Comparison of ENCODE assay signal across 1 cellular context in genomic region chr16:11949527-11949926, GRCh38.
TF ChIP-seq lines count a peak whose summit lies in the region.

No MANE protein-coding gene starts in this region.

TF ChIP-seq in K562, 482 proteins besides CTCF, POLR2A, EP300 and RAD21:
- TF ChIP-seq, protein P1, sequence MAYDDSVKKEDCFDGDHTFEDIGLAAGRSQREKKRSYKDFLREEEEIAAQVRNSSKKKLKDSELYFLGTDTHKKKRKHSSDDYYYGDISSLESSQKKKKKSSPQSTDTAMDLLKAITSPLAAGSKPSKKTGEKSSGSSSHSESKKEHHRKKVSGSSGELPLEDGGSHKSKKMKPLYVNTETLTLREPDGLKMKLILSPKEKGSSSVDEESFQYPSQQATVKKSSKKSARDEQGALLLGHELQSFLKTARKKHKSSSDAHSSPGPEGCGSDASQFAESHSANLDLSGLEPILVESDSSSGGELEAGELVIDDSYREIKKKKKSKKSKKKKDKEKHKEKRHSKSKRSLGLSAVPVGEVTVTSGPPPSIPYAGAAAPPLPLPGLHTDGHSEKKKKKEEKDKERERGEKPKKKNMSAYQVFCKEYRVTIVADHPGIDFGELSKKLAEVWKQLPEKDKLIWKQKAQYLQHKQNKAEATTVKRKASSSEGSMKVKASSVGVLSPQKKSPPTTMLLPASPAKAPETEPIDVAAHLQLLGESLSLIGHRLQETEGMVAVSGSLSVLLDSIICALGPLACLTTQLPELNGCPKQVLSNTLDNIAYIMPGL (CRISPR knock-in tag; IDR thresholded peaks at IDR 0.05) = no peak
- 0 out of 2 replicates have a peak, but pooled peaks have one; percentile 42 for TF ChIP-seq ARID2 (IDR thresholded peaks at IDR 0.05)
- TF ChIP-seq, protein P2, sequence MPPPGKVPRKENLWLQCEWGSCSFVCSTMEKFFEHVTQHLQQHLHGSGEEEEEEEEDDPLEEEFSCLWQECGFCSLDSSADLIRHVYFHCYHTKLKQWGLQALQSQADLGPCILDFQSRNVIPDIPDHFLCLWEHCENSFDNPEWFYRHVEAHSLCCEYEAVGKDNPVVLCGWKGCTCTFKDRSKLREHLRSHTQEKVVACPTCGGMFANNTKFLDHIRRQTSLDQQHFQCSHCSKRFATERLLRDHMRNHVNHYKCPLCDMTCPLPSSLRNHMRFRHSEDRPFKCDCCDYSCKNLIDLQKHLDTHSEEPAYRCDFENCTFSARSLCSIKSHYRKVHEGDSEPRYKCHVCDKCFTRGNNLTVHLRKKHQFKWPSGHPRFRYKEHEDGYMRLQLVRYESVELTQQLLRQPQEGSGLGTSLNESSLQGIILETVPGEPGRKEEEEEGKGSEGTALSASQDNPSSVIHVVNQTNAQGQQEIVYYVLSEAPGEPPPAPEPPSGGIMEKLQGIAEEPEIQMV (tag; conservative IDR thresholded peaks at IDR 0.05; ENCODE audit: low read depth) = no peak
- TF ChIP-seq MAZ (CRISPR knock-in tag; conservative IDR thresholded peaks at IDR 0.05 in 1 of 2, IDR thresholded peaks at IDR 0.05 in 1 of 2) = peak in 1 of 2 experiments; percentile 35; a peak in 1 of 4 replicates
- peak; percentile 72 for TF ChIP-seq PKNOX1 (IDR thresholded peaks at IDR 0.05)
- TF ChIP-seq STAG1 (CRISPR knock-in tag; IDR thresholded peaks at IDR 0.05; ENCODE audit: borderline replicate concordance) = peak; percentile 28; the same call in 1 of the 2 replicates
- peak in 1 of 2 experiments; percentile 20; a peak in 1 of 4 replicates for TF ChIP-seq RCOR1 (IDR thresholded peaks at IDR 0.05; ENCODE audit: borderline replicate concordance in 1 of 2, low read depth in 2 of 2, low read length in 2 of 2)
- TF ChIP-seq PBX2 (CRISPR knock-in tag; IDR thresholded peaks at IDR 0.05; ENCODE audit: low read depth) = no peak
- peak; percentile 41; the same call in 1 of the 2 replicates for TF ChIP-seq PBX2 (tag; conservative IDR thresholded peaks at IDR 0.05; ENCODE audit: low read depth)
- TF ChIP-seq PYGO2 (tag; IDR thresholded peaks at IDR 0.05) = no peak
- peak; percentile 46; the same call in 1 of the 2 replicates for TF ChIP-seq DEAF1 (CRISPR knock-in tag; IDR thresholded peaks at IDR 0.05)
- peak; percentile 77 for TF ChIP-seq SMC3 (conservative IDR thresholded peaks at IDR 0.05; ENCODE audit: insufficient read depth, low read depth, low read length)
- TF ChIP-seq ZBTB8A (IDR thresholded peaks at IDR 0.05; ENCODE audit: partially characterized antibody) = no peak
